17 cellular contexts compared by ENCODE assay signal in the genomic region with DNA sequence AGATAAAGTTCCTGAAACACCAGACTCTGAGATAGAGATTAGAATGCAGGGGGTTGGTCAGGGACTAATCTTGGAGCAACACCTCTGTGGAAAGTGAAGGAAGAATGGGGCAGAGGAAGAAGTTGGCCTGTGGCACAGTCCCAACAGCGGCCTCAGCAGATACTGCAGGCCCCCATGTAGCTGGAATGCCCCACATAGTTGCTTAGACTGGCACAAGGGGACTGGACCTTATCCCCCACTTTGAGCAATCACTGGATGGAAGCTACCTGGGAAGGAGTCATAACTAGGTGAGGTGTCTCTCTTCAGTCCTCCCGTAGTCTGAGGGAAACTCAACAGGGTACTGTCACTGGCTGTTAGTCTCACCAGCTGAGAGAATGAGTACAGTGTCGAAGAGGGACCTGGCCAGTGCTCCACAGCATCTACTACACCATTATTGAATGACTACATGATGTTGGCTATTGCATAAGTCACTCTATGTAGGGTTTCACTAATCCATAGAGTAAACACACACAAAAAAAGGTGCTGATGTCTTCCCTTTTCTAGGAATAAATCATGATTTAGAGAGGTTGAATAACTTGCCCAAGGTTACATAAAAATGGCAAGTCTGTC. TPM values are rescaled to one million over a fixed set of nuclear protein-coding genes. Genes with fewer than 3 reads are reported as not detected.
A peak's percentile ranks its signal among the peaks of the same experiment; 100 is the strongest.
DNase-seq lines count a peak whose midpoint lies in the region; ATAC-seq, FAIRE-seq and TF ChIP-seq lines count a peak whose summit lies in the region.
"Had no signal": no experiment of that assay in that cellular context is flagged by ENCODE, and none has a peak within 500 bp of the region (broad histone marks: within the 10 kb centered on the region; RNA-seq: fewer than 3 reads in every experiment).

No MANE protein-coding gene starts in this region.

- H3K27ac ChIP-seq in H1 (ENCODE audit: low read depth, low read length) = no peak overlapping the region
- H3K27ac ChIP-seq in HepG2 (ENCODE audit: extremely low read length, insufficient read depth, low read length) = no peak overlapping the region
- H3K27ac ChIP-seq in SJCRH30 = no peak overlapping the region
- H3K27ac ChIP-seq: 22Rv1, BLaER1, GM23248 had no signal

- no peak overlapping the region for H3K4me2 ChIP-seq in H1 (ENCODE audit: insufficient read depth in 1 of 2, low read depth in 2 of 2, low read length in 2 of 2)
- H3K4me2 ChIP-seq in HepG2 (ENCODE audit: low read depth, low read length) = peak overlapping the region; percentile 11; the same call in 1 of the 2 replicates
- H3K4me2 ChIP-seq: BLaER1 had no signal

- no peaks in the 10 kb centered on the region for H3K79me1 ChIP-seq in H1 (ENCODE audit: low read depth, low read length)

- BruUV-seq in HepG2 (replicated peaks; lab: Mats Ljungman, UMichigan) = no TSS peak

- no peak overlapping the region for H3K23ac ChIP-seq in H1 (ENCODE audit: insufficient read length)

- H3K4me1 ChIP-seq in H1 (replicated peaks in 1 of 4; ENCODE audit: control insufficient read depth in 3 of 4, insufficient read depth in 4 of 4, low read length in 3 of 4) (no peaks in the 10 kb centered on the region), HepG2 (ENCODE audit: insufficient read depth, low read length) (peaks cover 31% of the 10 kb centered on the region), SJCRH30 (no peaks in the 10 kb centered on the region)
- H3K4me1 ChIP-seq: BLaER1 had no signal

- intact Hi-C loops in HepG2 (cut with micrococcal nuclease; ENCODE audit: unreplicated experiment) (loop anchor here (1.0 kb wide), 1 partner anchor 45 kb away; no protein-coding TSS in a partner anchor), left cardiac atrium (cut with DNase I) (no loop called here)

- no peaks in the 10 kb centered on the region for H3K23me2 ChIP-seq in H1 (ENCODE audit: low read depth, low read length)

- H2BK15ac ChIP-seq in H1 (ENCODE audit: low read length) = no peak overlapping the region

- H3K27me3 ChIP-seq in H1 (replicated peaks in 1 of 4; ENCODE audit: control insufficient read depth in 3 of 4, extremely low read depth in 1 of 4, insufficient read depth in 3 of 4, low read length in 3 of 4) = no peaks in the 10 kb centered on the region; a peak in 1 of 7 replicates
- no peaks in the 10 kb centered on the region for H3K27me3 ChIP-seq in HepG2 (ENCODE audit: control insufficient read depth in 1 of 2, insufficient read depth in 2 of 2, low read length in 2 of 2)
- no peaks in the 10 kb centered on the region for H3K27me3 ChIP-seq in SJCRH30
- H3K27me3 ChIP-seq: BLaER1 had no signal

- H2BK120ac ChIP-seq in H1 (replicated peaks; ENCODE audit: low read depth, low read length) = no peak overlapping the region

- CTCF ChIA-PET in H1 (lab: Charles Lee; ENCODE audit: partially characterized antibody) (interaction anchor here (1.1 kb wide), 1 partner anchor 11 kb away, joined by 3 read pairs; no protein-coding TSS in a partner anchor), HepG2 (lab: Yijun Ruan, JAX; ENCODE audit: low intra/inter-chr PET ratio, low total read pairs) (interaction anchor here (1.6 kb wide), 1 partner anchor 39 kb away, joined by 3 read pairs; no protein-coding TSS in a partner anchor)

- no peak overlapping the region for H3K4ac ChIP-seq in H1 (replicated peaks; ENCODE audit: insufficient read length, low read depth, low read length)

- peak; percentile 27 for DNase-seq in DMS53 (lab: John Stamatoyannopoulos, UW)
- no peak for DNase-seq in DMS53 treated with DMSO at 0.1 percent for 48 hours (lab: John Stamatoyannopoulos, UW; ENCODE audit: unreplicated experiment)
- peak; percentile 44 for DNase-seq in OCI-M1 (lab: John Stamatoyannopoulos, UW)
- no peak for DNase-seq in H1 (ENCODE audit: low read depth in 1 of 2, low spot score in 2 of 2)
- peak; percentile 67 for DNase-seq in HepG2 (ENCODE audit: low spot score)
- DNase-seq in left cardiac atrium = no peak
- DNase-seq in NCI-H1105 (lab: John Stamatoyannopoulos, UW) = no peak
- DNase-seq in SJCRH30 = no peak
- DNase-seq: AML-193; CD4-positive, CD25-positive, alpha-beta regulatory T cell; DMS79; GM23248; H7 had no signal

- no peak overlapping the region for H2BK20ac ChIP-seq in H1 (ENCODE audit: low read length)

- FAIRE-seq in H1 (lab: Jason Lieb, UNC) (no peak), HepG2 (lab: Jason Lieb, UNC) (no peak)
- FAIRE-seq: GM12878, GM18507 had no signal

- TF ChIP-seq RAD21 in H1 (IDR thresholded peaks at IDR 0.05 in 1 of 2, conservative IDR thresholded peaks at IDR 0.05 in 1 of 2; ENCODE audit: low read depth in 2 of 2, low read length in 2 of 2) = no peak
- TF ChIP-seq RAD21 in HepG2 (CRISPR knock-in tag; IDR thresholded peaks at IDR 0.05) = no peak

- no peak overlapping the region for H2BK5ac ChIP-seq in H1 (ENCODE audit: low read depth, low read length)

- H3K4me3 ChIP-seq in H1 (ENCODE audit: extremely low read depth in 1 of 4, insufficient read depth in 2 of 4, low read depth in 3 of 4, low read length in 4 of 4) = no peak overlapping the region
- no peak overlapping the region for H3K4me3 ChIP-seq in HepG2 (replicated peaks in 1 of 3; ENCODE audit: insufficient read depth in 1 of 3, low read depth in 2 of 3, low read length in 3 of 3)
- no peak overlapping the region for H3K4me3 ChIP-seq in SJCRH30
- H3K4me3 ChIP-seq: BLaER1, GM12878, GM23248 had no signal

- no peak overlapping the region for H4K91ac ChIP-seq in H1 (replicated peaks; ENCODE audit: insufficient read length, low read length)

- H4K20me1 ChIP-seq in H1 (replicated peaks in 1 of 2; ENCODE audit: control insufficient read depth in 1 of 2, insufficient read depth in 2 of 2, low read length in 2 of 2) (no peaks in the 10 kb centered on the region), HepG2 (ENCODE audit: insufficient read depth, low read length) (peaks cover 10% of the 10 kb centered on the region; the same call in 1 of the 2 replicates)
- H4K20me1 ChIP-seq: BLaER1 had no signal

- no peak overlapping the region for H4K5ac ChIP-seq in H1 (ENCODE audit: insufficient read length, low read depth, low read length)

- H3K56ac ChIP-seq in H1 (replicated peaks; ENCODE audit: insufficient read length, low read depth, low read length) = no peak overlapping the region

- H3K79me2 ChIP-seq in H1 (ENCODE audit: control insufficient read depth in 1 of 2, insufficient read depth in 2 of 2, low read length in 2 of 2) (no peaks in the 10 kb centered on the region), HepG2 (ENCODE audit: insufficient read depth, low read length) (peaks cover 83% of the 10 kb centered on the region)

- H2AFZ ChIP-seq in H1 (ENCODE audit: low read length) (0 out of 2 replicates have a peak overlapping the region, but pooled peaks have one; percentile 8), HepG2 (ENCODE audit: low read length) (no peak overlapping the region)
- H2AFZ ChIP-seq: GM23248 had no signal

- no peak overlapping the region for H3K18ac ChIP-seq in H1 (ENCODE audit: extremely low read depth, low read length)

- ATAC-seq in HepG2 (peak; percentile 94), left cardiac atrium (no peak)
- ATAC-seq: GM12878 had no signal

- TF ChIP-seq POLR2A in H1 (IDR thresholded peaks at IDR 0.05; ENCODE audit: control extremely low read depth in 1 of 2, low read depth in 2 of 2, low read length in 2 of 2) (no peak), HepG2 (IDR thresholded peaks at IDR 0.05; ENCODE audit: insufficient read depth in 1 of 2, low read depth in 2 of 2, low read length in 2 of 2) (no peak)

- 84% methylated on average over 3 of the region's 3 CpGs; no CpG with 5 or more reads in 1 of the 2 experiments for WGBS in H1 (ENCODE audit: extremely low coverage in 1 of 2, insufficient coverage in 1 of 2, insufficient read length in 1 of 2, insufficient replicate concordance in 2 of 2, low coverage in 1 of 2, low lambda C conversion rate in 2 of 2, missing lambda C conversion rate in 1 of 2), 2 experiments
- whole genome bisulfite sequencing in HepG2 (ENCODE audit: low lambda C conversion rate) = 62% methylated on average over 3 of the region's 3 CpGs

- TF ChIP-seq CTCF in H1 (IDR thresholded peaks at IDR 0.05; ENCODE audit: control extremely low read depth in 1 of 3, insufficient read depth in 1 of 3, low read depth in 1 of 3, low read length in 3 of 3) (no peak), HepG2 (CRISPR knock-in tag; IDR thresholded peaks at IDR 0.05) (no peak)

- POLR2A ChIA-PET in H1 (lab: Charles Lee; ENCODE audit: partially characterized antibody) (no interaction called here), HepG2 (lab: Yijun Ruan, JAX) (interaction anchor here (1.3 kb wide), 2 partner anchors 48 to 117 kb away, joined by 3 read pairs; partner anchors contain the start of gene ADGRG6)

- peak overlapping the region; percentile 87 for H3K14ac ChIP-seq in H1 (ENCODE audit: insufficient read length)

- no peak overlapping the region for H4K8ac ChIP-seq in H1 (ENCODE audit: extremely low read depth, insufficient read depth, low read length)

- H2AK5ac ChIP-seq in H1 (ENCODE audit: low read depth, low read length) = no peak overlapping the region

- H3K9ac ChIP-seq in H1 (replicated peaks in 1 of 4; ENCODE audit: extremely low read depth in 1 of 4, low read depth in 3 of 4, low read length in 3 of 4) = no peak overlapping the region
- no peak overlapping the region for H3K9ac ChIP-seq in HepG2 (ENCODE audit: insufficient read depth, low read depth, low read length)
- H3K9ac ChIP-seq: BLaER1, GM23248 had no signal

- no peaks in the 10 kb centered on the region for H3K9me3 ChIP-seq in H1 (ENCODE audit: insufficient read depth in 2 of 2, low read depth in 1 of 2, low read length in 1 of 2)
- no peaks in the 10 kb centered on the region for H3K9me3 ChIP-seq in HepG2 (ENCODE audit: low read length)
- H3K9me3 ChIP-seq in SJCRH30 (replicated peaks) = no peaks in the 10 kb centered on the region

- H3K36me3 ChIP-seq in H1 (ENCODE audit: control insufficient read depth in 2 of 4, insufficient read depth in 4 of 4, low read length in 3 of 4) = no peaks in the 10 kb centered on the region
- peaks cover 8 to 11% of the 10 kb centered on the region in 2 experiments; a peak in 4 of 5 replicates for H3K36me3 ChIP-seq in HepG2 (replicated peaks in 1 of 2; ENCODE audit: control insufficient read depth in 1 of 2, insufficient read depth in 2 of 2, low read length in 2 of 2)
- no peaks in the 10 kb centered on the region for H3K36me3 ChIP-seq in SJCRH30
- H3K36me3 ChIP-seq: BLaER1 had no signal

- in situ Hi-C loops in HepG2 (cut with HindIII; ENCODE audit: extremely low pct_ligation_motif_present, low pct_unique_long_range_greater_than_20kb) = no loop called here

- no peak overlapping the region for H2BK12ac ChIP-seq in H1 (ENCODE audit: low read depth, low read length)

- TF ChIP-seq EP300 in H1 (IDR thresholded peaks at IDR 0.05; ENCODE audit: borderline replicate concordance in 1 of 2, low read depth in 2 of 2, low read length in 2 of 2) (no peak), HepG2 (IDR thresholded peaks at IDR 0.05; ENCODE audit: low read depth in 2 of 2, low read length in 2 of 2) (peak in 1 of 2 experiments; percentile 65; a peak in 1 of 4 replicates), HepG2 (CRISPR knock-in tag; IDR thresholded peaks at IDR 0.05; ENCODE audit: borderline replicate concordance) (no peak)

RNA-seq across cellular contexts. Expression of gene ADGRG6, which starts 47.5 kb away (rescaled TPM):
- 4.2 and 6.2 TPM in 2 replicates for total RNA-seq in H1 (2021; fragmentation: NEBNext Ultra II Directional; extraction: Animal tissue kit (Norgen Biotek cat#: 25700))
- polyA plus RNA-seq in H1 (2011; rRNA removed) (1.1 and 1.7 TPM in 2 replicates), HepG2 (2011; rRNA removed) (176 and 249 TPM in 2 replicates)
- 1.2 TPM for polyA plus RNA-seq in H1 (2011; cell fraction: cytosol; rRNA removed)
- polyA plus RNA-seq in H1 (2011; cell fraction: nucleus; rRNA removed) = 2.7 TPM
- polyA plus RNA-seq in H1 (2012, experiment 1 of 2) = 1.0 to 2.0 TPM (median 1.7 TPM) in 4 replicates
- 0.09 TPM for polyA plus RNA-seq in H1 (2012, experiment 2 of 2)
- polyA plus RNA-seq in H1 (2013, experiment 1 of 2) = 4.1 TPM
- polyA plus RNA-seq in H1 (2013, experiment 2 of 2) = 4.5 TPM
- 4.0 and 7.0 TPM in 2 replicates for polyA minus RNA-seq in H1 (2011; rRNA and poly(A)+ RNA removed)
- 3.2 TPM for polyA minus RNA-seq in H1 (2011; cell fraction: cytosol; rRNA and poly(A)+ RNA removed)
- 11.3 TPM for polyA minus RNA-seq in H1 (2011; cell fraction: nucleus; rRNA and poly(A)+ RNA removed)
- total RNA-seq in HepG2 (2016; rRNA removed; fragmentation: Illumina TruSeq; extraction: Trizol) (83.6 and 129 TPM in 2 replicates), left cardiac atrium (10 to 100 TPM in 1 of 2 donors, 1 to 10 TPM in 1; 5.7 to 13.4 TPM)
- total RNA-seq in HepG2 (2016; cell fraction: cytosol; rRNA removed; fragmentation: Illumina TruSeq; extraction: Trizol; ENCODE audit: low read depth) = 12.9 and 13.3 TPM in 2 replicates
- 76.7 and 125 TPM in 2 replicates for total RNA-seq in HepG2 (2016; cell fraction: insoluble cytoplasmic fraction; rRNA removed; fragmentation: Illumina TruSeq; extraction: Trizol)
- total RNA-seq in HepG2 (2016; cell fraction: membrane; rRNA removed; fragmentation: Illumina TruSeq; extraction: Trizol) = 29.0 and 33.2 TPM in 2 replicates
- 271 and 292 TPM in 2 replicates for total RNA-seq in HepG2 (2016; cell fraction: nucleus; rRNA removed; fragmentation: Illumina TruSeq; extraction: Trizol)
- 115 and 131 TPM in 2 replicates for polyA plus RNA-seq in HepG2 (2011; cell fraction: cytosol; rRNA removed)
- polyA plus RNA-seq in HepG2 (2011; cell fraction: nucleus; rRNA removed) = 148 and 157 TPM in 2 replicates
- 116 and 147 TPM in 2 replicates for polyA plus RNA-seq in HepG2 (2012)
- polyA plus RNA-seq in HepG2 (2016; cell fraction: cytosol; fragmentation: Illumina TruSeq; extraction: Trizol; ENCODE audit: low read depth) = 1.8 TPM in 2 replicates
- polyA plus RNA-seq in HepG2 (2016; cell fraction: insoluble cytoplasmic fraction; fragmentation: Illumina TruSeq; extraction: Trizol; ENCODE audit: low read depth) = 38.7 and 42.8 TPM in 2 replicates
- polyA plus RNA-seq in HepG2 (2016; cell fraction: membrane; fragmentation: Illumina TruSeq; extraction: Trizol; ENCODE audit: low read depth) = 5.0 and 5.8 TPM in 2 replicates
- 110 and 113 TPM in 2 replicates for polyA plus RNA-seq in HepG2 (2016; cell fraction: nucleus; fragmentation: Illumina TruSeq; extraction: Trizol; ENCODE audit: insufficient read depth, low read depth)
- polyA minus RNA-seq in HepG2 (2011; rRNA and poly(A)+ RNA removed; ENCODE audit: low replicate concordance) = 75.0 and 703 TPM in 2 replicates
- 216 and 224 TPM in 2 replicates for polyA minus RNA-seq in HepG2 (2011; cell fraction: cytosol; rRNA and poly(A)+ RNA removed)
- polyA minus RNA-seq in HepG2 (2011; cell fraction: nucleus; rRNA and poly(A)+ RNA removed) = 1,103 and 1,189 TPM in 2 replicates
- total RNA-seq in SJCRH30 (2014; rRNA removed; shearing (Covaris generic)) = 2.8 and 3.0 TPM in 2 replicates
- polyA plus RNA-seq: CD4-positive, CD25-positive, alpha-beta regulatory T cell had no signal

Comparison
In these comparisons a context has a peak if more than half of its experiments do, and no peak if none do; other contexts are left out.
1. DNase-seq: peak in DMS53 (single experiment), OCI-M1 (single experiment) and HepG2 (single experiment); none in DMS53 treated with DMSO at 0.1 percent for 48 hours (single experiment), H1 (0 of 2), left cardiac atrium (single experiment), NCI-H1105 (single experiment) and SJCRH30 (0 of 2).